1 cellular context compared by ENCODE assay signal in genomic region chr5:14696851-14697250, GRCh38.
TF ChIP-seq lines count a peak whose summit lies in the region.

No MANE protein-coding gene starts in this region.

TF ChIP-seq in GM12878, 131 proteins besides CTCF, POLR2A, EP300 and RAD21:
- TF ChIP-seq POLR2AphosphoS5 (IDR thresholded peaks at IDR 0.05; ENCODE audit: low read length) (peak; percentile 61), RUNX3 (IDR thresholded peaks at IDR 0.05; ENCODE audit: low read length) (no peak)
